In the genomic region with DNA sequence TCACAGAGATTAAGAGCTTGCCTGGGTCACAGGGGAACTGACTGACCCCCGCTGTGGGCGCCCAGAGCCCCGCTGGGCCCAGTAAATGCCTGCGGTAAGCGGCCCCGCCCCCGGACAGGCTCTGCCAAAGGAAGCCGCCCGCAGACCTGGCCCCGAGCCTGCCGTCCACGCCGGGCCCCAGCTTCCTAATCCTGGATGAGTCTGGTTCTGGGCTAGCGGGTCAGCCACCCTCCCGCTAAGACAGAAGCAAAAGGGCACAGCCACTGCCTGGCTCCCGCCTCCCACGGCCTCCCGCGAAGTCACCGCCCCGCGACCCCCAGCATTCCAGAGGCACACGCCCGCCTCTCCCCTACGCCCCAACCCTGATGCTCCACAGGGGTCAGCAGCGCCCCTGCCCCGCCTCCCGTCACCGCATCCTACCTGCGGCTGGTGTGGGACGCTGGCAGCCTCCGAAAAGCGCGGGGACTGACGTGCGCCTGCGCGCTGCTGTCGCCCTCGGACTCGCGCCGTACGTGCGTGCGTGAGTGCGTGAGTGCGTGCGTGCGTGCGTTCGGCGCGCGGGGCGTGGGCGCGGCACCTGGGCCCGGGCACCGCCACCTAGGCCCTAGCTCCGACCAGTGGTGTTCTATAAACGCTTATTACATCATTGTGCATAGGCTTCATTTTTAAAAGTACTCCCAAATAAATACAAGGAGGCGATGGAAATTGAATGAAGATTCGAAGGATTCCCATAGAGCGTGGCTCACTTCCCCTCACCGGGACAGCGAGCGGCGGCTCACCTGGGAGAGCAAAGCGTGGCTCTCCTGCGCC, we compare ENCODE assay signal across 8 cellular contexts. TPM values are rescaled to one million over a fixed set of nuclear protein-coding genes. Genes with fewer than 3 reads are reported as not detected.
A peak's percentile ranks its signal among the peaks of the same experiment; 100 is the strongest.
DNase-seq lines count a peak whose midpoint lies in the region; ATAC-seq and TF ChIP-seq lines count a peak whose summit lies in the region.

A gene with protein sequence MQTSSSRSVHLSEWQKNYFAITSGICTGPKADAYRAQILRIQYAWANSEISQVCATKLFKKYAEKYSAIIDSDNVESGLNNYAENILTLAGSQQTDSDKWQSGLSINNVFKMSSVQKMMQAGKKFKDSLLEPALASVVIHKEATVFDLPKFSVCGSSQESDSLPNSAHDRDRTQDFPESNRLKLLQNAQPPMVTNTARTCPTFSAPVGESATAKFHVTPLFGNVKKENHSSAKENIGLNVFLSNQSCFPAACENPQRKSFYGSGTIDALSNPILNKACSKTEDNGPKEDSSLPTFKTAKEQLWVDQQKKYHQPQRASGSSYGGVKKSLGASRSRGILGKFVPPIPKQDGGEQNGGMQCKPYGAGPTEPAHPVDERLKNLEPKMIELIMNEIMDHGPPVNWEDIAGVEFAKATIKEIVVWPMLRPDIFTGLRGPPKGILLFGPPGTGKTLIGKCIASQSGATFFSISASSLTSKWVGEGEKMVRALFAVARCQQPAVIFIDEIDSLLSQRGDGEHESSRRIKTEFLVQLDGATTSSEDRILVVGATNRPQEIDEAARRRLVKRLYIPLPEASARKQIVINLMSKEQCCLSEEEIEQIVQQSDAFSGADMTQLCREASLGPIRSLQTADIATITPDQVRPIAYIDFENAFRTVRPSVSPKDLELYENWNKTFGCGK (minus strand): TSS at position 470 of the 810 bp plus-strand sequence. CDS start 3,063 bp downstream, outside the sequence.

- H3K27ac Mint-ChIP-seq in activated CD8-positive, alpha-beta memory T cell treated with anti-CD3 and anti-CD28 coated beads, Interleukin-2, amount 10 ng/mL, durations not matched to agents 7 days and 5 days = peak within 1 kb of the TSS; percentile 95
- H3K27ac Mint-ChIP-seq in endodermal cell (peak within 1 kb of the TSS; percentile 89), mesothelial cell of epicardium (peak within 1 kb of the TSS; percentile 64)

- H3K4me1 ChIP-seq in endodermal cell (ENCODE audit: control insufficient read depth, insufficient read depth, low read length) = peaks cover 6% of the 10 kb centered on the region

- peaks cover 6% of the 10 kb centered on the region for H3K27me3 ChIP-seq in endodermal cell (ENCODE audit: control insufficient read depth, insufficient read depth, low read length, poor library complexity, severe bottlenecking)

- H3K4me3 Mint-ChIP-seq in activated CD8-positive, alpha-beta memory T cell treated with anti-CD3 and anti-CD28 coated beads, Interleukin-2, amount 10 ng/mL, durations not matched to agents 7 days and 5 days = peak within 1 kb of the TSS; percentile 93
- H3K4me3 Mint-ChIP-seq in endodermal cell = peak within 1 kb of the TSS; percentile 78
- H3K4me3 Mint-ChIP-seq in mesothelial cell of epicardium = peak within 1 kb of the TSS; percentile 82

- no peak for TF ChIP-seq CTCF in endodermal cell (conservative IDR thresholded peaks at IDR 0.05)
- TF ChIP-seq CTCF in mesothelial cell of epicardium (IDR thresholded peaks at IDR 0.05; ENCODE audit: unreplicated experiment) = no peak

- no peak within 1 kb of the TSS for H3K27ac ChIP-seq in endodermal cell (ENCODE audit: low read depth, low read length)

- ATAC-seq in GM19468 (IDR thresholded peaks at IDR 0.05; ENCODE audit: extremely low read depth, unreplicated experiment) = peak; percentile 86
- peak; percentile 93 for ATAC-seq in activated CD8-positive, alpha-beta memory T cell treated with anti-CD3 and anti-CD28 coated beads, Interleukin-2, amount 10 ng/mL, durations not matched to agents 7 days and 5 days

- peak within 1 kb of the TSS; percentile 53 for H3K9ac ChIP-seq in endodermal cell (ENCODE audit: extremely low read depth, low read length, poor library complexity, severe bottlenecking)

- H3K36me3 ChIP-seq in endodermal cell (ENCODE audit: control insufficient read depth, insufficient read depth, low read length) = peaks cover 22% of the 10 kb centered on the region

- no peaks in the 10 kb centered on the region for H3K9me3 ChIP-seq in endodermal cell (ENCODE audit: control insufficient read depth, low read length)

- peaks cover 24% of the 10 kb centered on the region for H3K36me3 Mint-ChIP-seq in activated CD8-positive, alpha-beta memory T cell treated with anti-CD3 and anti-CD28 coated beads, Interleukin-2, amount 10 ng/mL, durations not matched to agents 7 days and 5 days
- H3K36me3 Mint-ChIP-seq in endodermal cell (ENCODE audit: low read depth) (peaks cover 21% of the 10 kb centered on the region), mesothelial cell of epicardium (peaks cover 17% of the 10 kb centered on the region)

- H3K4me1 Mint-ChIP-seq in activated CD8-positive, alpha-beta memory T cell treated with anti-CD3 and anti-CD28 coated beads, Interleukin-2, amount 10 ng/mL, durations not matched to agents 7 days and 5 days = peaks cover 44% of the 10 kb centered on the region
- H3K4me1 Mint-ChIP-seq in endodermal cell = peaks cover 14% of the 10 kb centered on the region
- H3K4me1 Mint-ChIP-seq in mesothelial cell of epicardium = peaks cover 13% of the 10 kb centered on the region

- CTCF ChIA-PET in activated CD8-positive, alpha-beta memory T cell treated with anti-CD3 and anti-CD28 coated beads, Interleukin-2, amount 10 ng/mL, durations not matched to agents 7 days and 5 days (lab: Charles Lee) = interaction anchor here (0.6 to 2.2 kb wide), 10 partner anchors 17 to 711 kb away, joined by 3 to 7 read pairs (median 3); no protein-coding TSS in a partner anchor

- H3K4me3 ChIP-seq in endodermal cell (ENCODE audit: low read length) = peak within 1 kb of the TSS; percentile 87

- WGBS in endodermal cell (ENCODE audit: insufficient coverage in 1 of 2, insufficient read length in 1 of 2), 2 experiments = 16 to 25% methylated on average over 43 to 71 of the region's 71 CpGs

- DNase-seq in COLO829 (ENCODE audit: low spot score) = peak; percentile 60
- peak; percentile 46 for DNase-seq in HPDE6-E6E7 (ENCODE audit: extremely low spot score)
- peak; percentile 76 to 88 for DNase-seq in NOMO-1 (lab: John Stamatoyannopoulos, UW; ENCODE audit: unreplicated experiment in 2 of 2)
- peak; percentile 90 for DNase-seq in activated CD8-positive, alpha-beta memory T cell treated with anti-CD3 and anti-CD28 coated beads, Interleukin-2, amount 10 ng/mL, durations not matched to agents 7 days and 5 days
- DNase-seq in endodermal cell = peak; percentile 92
- DNase-seq in mesothelial cell of epicardium (ENCODE audit: low spot score in 2 of 2, unreplicated experiment in 2 of 2) = peak; percentile 38 to 63
- DNase-seq in stimulated activated CD8-positive, alpha-beta memory T cell treated with anti-CD3 and anti-CD28 coated beads, Interleukin-15, amount 100 ng/mL, for 4 hours (ENCODE audit: low read depth in 2 of 2) = peak; percentile 66 to 77

- no peaks in the 10 kb centered on the region for H3K9me3 Mint-ChIP-seq in activated CD8-positive, alpha-beta memory T cell treated with anti-CD3 and anti-CD28 coated beads, Interleukin-2, amount 10 ng/mL, durations not matched to agents 7 days and 5 days (ENCODE audit: low read depth)
- no peaks in the 10 kb centered on the region for H3K9me3 Mint-ChIP-seq in endodermal cell
- no peaks in the 10 kb centered on the region for H3K9me3 Mint-ChIP-seq in mesothelial cell of epicardium

- H3K27me3 Mint-ChIP-seq in activated CD8-positive, alpha-beta memory T cell treated with anti-CD3 and anti-CD28 coated beads, Interleukin-2, amount 10 ng/mL, durations not matched to agents 7 days and 5 days = no peaks in the 10 kb centered on the region
- H3K27me3 Mint-ChIP-seq in endodermal cell (ENCODE audit: insufficient read depth) (peaks cover 18% of the 10 kb centered on the region), mesothelial cell of epicardium (ENCODE audit: low read depth) (peaks cover 10% of the 10 kb centered on the region)

RNA-seq across cellular contexts. Expression of the gene that starts here (rescaled TPM):
- 10 to 100 TPM; 40.6 to 48.7 TPM for total RNA-seq in activated CD8-positive, alpha-beta memory T cell treated with anti-CD3 and anti-CD28 coated beads, Interleukin-2, amount 10 ng/mL, durations not matched to agents 7 days and 5 days
- 10 to 100 TPM; 28.0 to 38.2 TPM for total RNA-seq in endodermal cell
- 19.4 TPM for polyA plus RNA-seq in endodermal cell (2013, experiment 1 of 2)
- 20.9 TPM for polyA plus RNA-seq in endodermal cell (2013, experiment 2 of 2)
- total RNA-seq in mesothelial cell of epicardium = 24.7 to 26.7 TPM (median 25.4 TPM) in 3 replicates
